12 cellular contexts compared by ENCODE assay signal in genomic region chr13:45337803-45338202, GRCh38. TPM values are rescaled to one million over a fixed set of nuclear protein-coding genes. Genes with fewer than 3 reads are reported as not detected.
DNase-seq lines count a peak whose midpoint lies in the region; ATAC-seq and TF ChIP-seq lines count a peak whose summit lies in the region.
"Had no signal": no experiment of that assay in that cellular context is flagged by ENCODE, and none has a peak within 500 bp of the region (broad histone marks: within the 10 kb centered on the region; RNA-seq: fewer than 3 reads in every experiment).

No MANE protein-coding gene starts in this region.

- H3K4me2 ChIP-seq in fibroblast of lung (ENCODE audit: extremely low read depth, insufficient read depth, low read length) (peak overlapping the region; percentile 90), smooth muscle cell (peak overlapping the region; percentile 98)

- WGBS in smooth muscle cell (ENCODE audit: low lambda C conversion rate): 97% methylated on average over 1 of the region's 1 CpG
- WGBS in heart left ventricle, 4 donors: 45 to 75% (median 63%) methylated on average over 1 of the region's 1 CpG

- no peaks in the 10 kb centered on the region for H3K9me3 ChIP-seq in fibroblast of lung (ENCODE audit: control insufficient read depth, insufficient read depth, low read depth, low read length)
- no peaks in the 10 kb centered on the region for H3K9me3 ChIP-seq in smooth muscle cell (replicated peaks; ENCODE audit: low read depth)
- no peaks in the 10 kb centered on the region for H3K9me3 ChIP-seq in heart left ventricle
- H3K9me3 ChIP-seq: Peyer's patch, thoracic aorta had no signal

- H3K27ac Mint-ChIP-seq in activated CD4-positive, alpha-beta T cell treated with anti-CD3 and anti-CD28 coated beads, Interleukin-2, amount 10 ng/mL, durations not matched to agents 24 days and 14 days: peak overlapping the region; percentile 19
- H3K27ac Mint-ChIP-seq in activated CD8-positive, alpha-beta T cell treated with anti-CD3 and anti-CD28 coated beads, Interleukin-2, amount 10 ng/mL, durations not matched to agents 7 days and 5 days: peak overlapping the region; percentile 23

- intact Hi-C loops in activated CD4-positive, alpha-beta T cell treated with anti-CD3 and anti-CD28 coated beads, Interleukin-2, amount 10 ng/mL, durations not matched to agents 24 days and 14 days (cut with micrococcal nuclease): no loop called here
- intact Hi-C loops in heart left ventricle (cut with DNase I): no loop called here

- peaks cover 82% of the 10 kb centered on the region for H3K36me3 Mint-ChIP-seq in activated CD4-positive, alpha-beta T cell treated with anti-CD3 and anti-CD28 coated beads, Interleukin-2, amount 10 ng/mL, durations not matched to agents 24 days and 14 days (ENCODE audit: low read depth)
- H3K36me3 Mint-ChIP-seq in activated CD8-positive, alpha-beta T cell treated with anti-CD3 and anti-CD28 coated beads, Interleukin-2, amount 10 ng/mL, durations not matched to agents 7 days and 5 days (ENCODE audit: low read depth): peaks cover 85% of the 10 kb centered on the region

- H3K27me3 ChIP-seq in fibroblast of lung (ENCODE audit: control insufficient read depth, insufficient read depth, low read length) (no peaks in the 10 kb centered on the region), smooth muscle cell (ENCODE audit: low read depth) (no peaks in the 10 kb centered on the region), heart left ventricle (no peaks in the 10 kb centered on the region)
- H3K27me3 ChIP-seq: Peyer's patch had no signal

- TF ChIP-seq POLR2A in heart left ventricle (IDR thresholded peaks at IDR 0.05): no peak

- TF ChIP-seq CTCF in fibroblast of lung (conservative IDR thresholded peaks at IDR 0.05 in 1 of 2, IDR thresholded peaks at IDR 0.05 in 1 of 2; ENCODE audit: low read depth in 1 of 2, low read length in 2 of 2): no peak
- no peak for TF ChIP-seq CTCF in smooth muscle cell (IDR thresholded peaks at IDR 0.05; ENCODE audit: borderline replicate concordance, insufficient read depth, poor library complexity, severe bottlenecking)
- no peak for TF ChIP-seq CTCF in heart left ventricle (IDR thresholded peaks at IDR 0.05)

- peaks cover 69% of the 10 kb centered on the region for H3F3A ChIP-seq in smooth muscle cell (ENCODE audit: low read depth)

- H3K9me3 Mint-ChIP-seq in activated CD4-positive, alpha-beta T cell treated with anti-CD3 and anti-CD28 coated beads, Interleukin-2, amount 10 ng/mL, durations not matched to agents 24 days and 14 days: no peaks in the 10 kb centered on the region
- H3K9me3 Mint-ChIP-seq in activated CD8-positive, alpha-beta T cell treated with anti-CD3 and anti-CD28 coated beads, Interleukin-2, amount 10 ng/mL, durations not matched to agents 7 days and 5 days (ENCODE audit: insufficient read depth): no peaks in the 10 kb centered on the region

- peak overlapping the region in 3 of 4 experiments; percentile 20 to 86 (median 71) for H3K4me3 ChIP-seq in fibroblast of lung (replicated peaks in 1 of 4; ENCODE audit: control extremely low read depth in 1 of 4, insufficient read depth in 1 of 4, low read depth in 3 of 4, low read length in 4 of 4)
- H3K4me3 ChIP-seq in smooth muscle cell: peak overlapping the region; percentile 95
- H3K4me3 ChIP-seq in heart left ventricle: peak overlapping the region in 5 of 12 donors; percentile 2 to 100 (median 92)

- ATAC-seq in activated CD8-positive, alpha-beta T cell treated with anti-CD3 and anti-CD28 coated beads, Interleukin-2, amount 10 ng/mL, durations not matched to agents 7 days and 5 days: no peak
- no peak for ATAC-seq in heart left ventricle

- H3K36me3 ChIP-seq in fibroblast of lung (ENCODE audit: control insufficient read depth, insufficient read depth, low read length) (peaks cover 25% of the 10 kb centered on the region), smooth muscle cell (ENCODE audit: low read depth) (peaks cover 36% of the 10 kb centered on the region), heart left ventricle (peaks cover 0 to 73% (median 62%) of the 10 kb centered on the region in 9 donors)

- H4K20me1 ChIP-seq in fibroblast of lung (ENCODE audit: control insufficient read depth, extremely low read depth, insufficient read depth, low read length): peaks cover 9% of the 10 kb centered on the region
- H4K20me1 ChIP-seq in smooth muscle cell (ENCODE audit: low read depth): peaks cover 81% of the 10 kb centered on the region

- peaks cover 14% of the 10 kb centered on the region for H3K4me1 ChIP-seq in fibroblast of lung (ENCODE audit: control insufficient read depth, extremely low read depth, insufficient read depth, low read length)
- peaks cover 28% of the 10 kb centered on the region for H3K4me1 ChIP-seq in smooth muscle cell (ENCODE audit: low read depth)
- H3K4me1 ChIP-seq in heart left ventricle: peaks cover 16 to 81% (median 71%) of the 10 kb centered on the region in 12 donors

- H3K27me3 Mint-ChIP-seq in activated CD4-positive, alpha-beta T cell treated with anti-CD3 and anti-CD28 coated beads, Interleukin-2, amount 10 ng/mL, durations not matched to agents 24 days and 14 days: no peaks in the 10 kb centered on the region
- no peaks in the 10 kb centered on the region for H3K27me3 Mint-ChIP-seq in activated CD8-positive, alpha-beta T cell treated with anti-CD3 and anti-CD28 coated beads, Interleukin-2, amount 10 ng/mL, durations not matched to agents 7 days and 5 days (ENCODE audit: low read depth)

- no peak for DNase-seq in activated CD4-positive, alpha-beta T cell treated with anti-CD3 and anti-CD28 coated beads, Interleukin-2, amount 10 ng/mL, durations not matched to agents 24 days and 14 days
- DNase-seq in activated CD4-positive, alpha-beta T cell treated with anti-CD3 and anti-CD28 coated beads, Interleukin-2, amount 50 U/mL, for 1 hour: no peak
- no peak for DNase-seq in activated CD8-positive, alpha-beta T cell treated with anti-CD3 and anti-CD28 coated beads, Interleukin-2, amount 10 ng/mL, durations not matched to agents 7 days and 5 days
- DNase-seq in fibroblast of lung (ENCODE audit: low read depth in 2 of 2) (no peak), smooth muscle cell (lab: John Stamatoyannopoulos, UW; ENCODE audit: unreplicated experiment) (no peak), NCI-H2171 (lab: John Stamatoyannopoulos, UW) (no peak), heart left ventricle (no peak)
- no peak for DNase-seq in stimulated activated naive CD4-positive, alpha-beta T cell (lab: John Stamatoyannopoulos, UW)
- DNase-seq: NCI-H2029 treated with DMSO at 0.1 percent for 48 hours, Peyer's patch, WERI-Rb-1 had no signal

- H3K4me1 Mint-ChIP-seq in activated CD4-positive, alpha-beta T cell treated with anti-CD3 and anti-CD28 coated beads, Interleukin-2, amount 10 ng/mL, durations not matched to agents 24 days and 14 days: peaks cover 70% of the 10 kb centered on the region
- H3K4me1 Mint-ChIP-seq in activated CD8-positive, alpha-beta T cell treated with anti-CD3 and anti-CD28 coated beads, Interleukin-2, amount 10 ng/mL, durations not matched to agents 7 days and 5 days (ENCODE audit: low read depth): peaks cover 77% of the 10 kb centered on the region

- H3K79me2 ChIP-seq in fibroblast of lung (ENCODE audit: control insufficient read depth, insufficient read depth, low read length) (peaks cover 60% of the 10 kb centered on the region), smooth muscle cell (ENCODE audit: low read depth) (peaks cover 61% of the 10 kb centered on the region)

- peak overlapping the region; percentile 99 for H3K4me3 Mint-ChIP-seq in activated CD4-positive, alpha-beta T cell treated with anti-CD3 and anti-CD28 coated beads, Interleukin-2, amount 10 ng/mL, durations not matched to agents 24 days and 14 days
- H3K4me3 Mint-ChIP-seq in activated CD8-positive, alpha-beta T cell treated with anti-CD3 and anti-CD28 coated beads, Interleukin-2, amount 10 ng/mL, durations not matched to agents 7 days and 5 days: peak overlapping the region; percentile 98

- POLR2A ChIA-PET in activated CD8-positive, alpha-beta T cell treated with anti-CD3 and anti-CD28 coated beads, Interleukin-2, amount 10 ng/mL, durations not matched to agents 7 days and 5 days (lab: Charles Lee): interaction anchor here (0.9 kb wide), 1 partner anchor 29 kb away, joined by 5 read pairs; no protein-coding TSS in a partner anchor

- H3K27ac ChIP-seq in fibroblast of lung (ENCODE audit: insufficient read depth, low read length) (no peak overlapping the region), smooth muscle cell (ENCODE audit: low read depth) (peak overlapping the region; percentile 99), heart left ventricle (peak overlapping the region in 3 of 12 donors; percentile 9 to 100 (median 99))
- H3K27ac ChIP-seq: WERI-Rb-1 had no signal

- CTCF ChIA-PET in activated CD8-positive, alpha-beta T cell treated with anti-CD3 and anti-CD28 coated beads, Interleukin-2, amount 10 ng/mL, durations not matched to agents 7 days and 5 days (lab: Charles Lee): interaction anchor here (1.3 to 1.7 kb wide), 2 partner anchors 33 to 56 kb away, joined by 3 to 4 read pairs; no protein-coding TSS in a partner anchor

- H3K9ac ChIP-seq in fibroblast of lung (ENCODE audit: insufficient read depth, low read length) (no peak overlapping the region), smooth muscle cell (ENCODE audit: low read depth) (no peak overlapping the region)

- H2AFZ ChIP-seq in fibroblast of lung (ENCODE audit: low read length): no peak overlapping the region
- no peak overlapping the region for H2AFZ ChIP-seq in smooth muscle cell (ENCODE audit: low read depth)

RNA-seq across cellular contexts. Expression of gene TPT1, which starts 3.2 kb away (rescaled TPM):
- 2,188 and 2,224 TPM in 2 replicates for total RNA-seq in activated CD4-positive, alpha-beta T cell treated with anti-CD3 and anti-CD28 coated beads, Interleukin-2, amount 10 ng/mL, durations not matched to agents 24 days and 14 days
- 1,000 to 10,000 TPM; 3,981 to 4,076 TPM for total RNA-seq in activated CD8-positive, alpha-beta T cell treated with anti-CD3 and anti-CD28 coated beads, Interleukin-2, amount 10 ng/mL, durations not matched to agents 7 days and 5 days
- total RNA-seq in fibroblast of lung (2,237 and 3,546 TPM in 2 replicates), smooth muscle cell (3,918 and 4,267 TPM in 2 replicates), heart left ventricle (1,000 to 10,000 TPM; 1,738 to 4,300 (median 3,888) TPM)
- polyA plus RNA-seq in fibroblast of lung (4,519 and 5,502 TPM in 2 replicates), smooth muscle cell (1,031 and 1,102 TPM in 2 replicates), heart left ventricle (1,000 to 10,000 TPM; 6,619 to 7,117 TPM)
- 4,029 and 5,282 TPM in 2 replicates for polyA plus RNA-seq in fibroblast of lung (2012)
- polyA minus RNA-seq in fibroblast of lung (ENCODE audit: low replicate concordance): 367 and 621 TPM in 2 replicates
